8 cellular contexts compared by ENCODE assay signal in genomic region chr16:70064841-70065370, GRCh38. TPM values are rescaled to one million over a fixed set of nuclear protein-coding genes. Genes with fewer than 3 reads are reported as not detected.
A peak's percentile ranks its signal among the peaks of the same experiment; 100 is the strongest.
DNase-seq lines count a peak whose midpoint lies in the region; ATAC-seq and TF ChIP-seq lines count a peak whose summit lies in the region.
"Not testable (repeated sequence)": the region's sequence is repeated elsewhere in the genome, so short reads cannot be mapped to it uniquely, and the experiment has no call there.

No MANE protein-coding gene starts in this region.

- H3K36me3 ChIP-seq in liver (ENCODE audit: control insufficient read depth in 4 of 4, insufficient read depth in 3 of 4, low read depth in 1 of 4, low read length in 3 of 4); skeletal muscle satellite cell (ENCODE audit: insufficient read depth, low read length); tibial nerve: not testable (repeated sequence)

- not testable (repeated sequence) for H3K27ac Mint-ChIP-seq in activated T-helper 2 cell treated with anti-CD3 and anti-CD28 coated beads, Interferon-gamma antibody, Interleukin-2, Interleukin-4, amounts not matched to agents 10 μg/mL and 5 μg/mL and 100 μg/mL, durations not matched to agents 14 hours and 24 hours and 36 hours

- under 1% methylated on average over 22 of the region's 22 CpGs for WGBS in liver
- 2 to 5% methylated on average over 16 to 22 of the region's 22 CpGs for WGBS in tibial nerve, 2 donors

- not testable (repeated sequence) for TF ChIP-seq RAD21 in liver (IDR thresholded peaks at IDR 0.05)

- H3K4me2 ChIP-seq in skeletal muscle satellite cell (ENCODE audit: low read length) = peak overlapping the region; percentile 94

- H3K9ac ChIP-seq in liver (ENCODE audit: low read depth in 1 of 2, low read length in 2 of 2) = peak overlapping the region; percentile 72 to 74
- peak overlapping the region; percentile 86 for H3K9ac ChIP-seq in skeletal muscle satellite cell (ENCODE audit: low read depth, low read length)

- TF ChIP-seq POLR2A in tibial nerve (IDR thresholded peaks at IDR 0.05) = peak in 1 of 2 donors; percentile 36

- DNase-seq in GM12864 (ENCODE audit: low read depth) = not testable (repeated sequence)
- DNase-seq in activated T-helper 2 cell treated with anti-CD3 and anti-CD28 coated beads, Interferon-gamma antibody, Interleukin-2, Interleukin-4, amounts not matched to agents 10 μg/mL and 5 μg/mL and 100 μg/mL, durations not matched to agents 14 hours and 24 hours and 36 hours (ENCODE audit: low spot score) = peak; percentile 40
- DNase-seq in epithelial cell of esophagus (ENCODE audit: low read depth) (peak; percentile 44), tibial nerve (ENCODE audit: low spot score in 2 of 2) (peak; percentile 36 to 63)

- peaks cover 13 to 31% (median 19%) of the 10 kb centered on the region in 4 donors for H3K4me1 ChIP-seq in liver (ENCODE audit: control insufficient read depth in 4 of 4, insufficient read depth in 4 of 4, low read length in 3 of 4)
- not testable (repeated sequence) for H3K4me1 ChIP-seq in skeletal muscle satellite cell (ENCODE audit: control insufficient read depth, insufficient read depth, low read length)
- peaks cover 0 to 31% (median 0%) of the 10 kb centered on the region in 4 donors for H3K4me1 ChIP-seq in tibial nerve

- not testable (repeated sequence) for H3K9me3 Mint-ChIP-seq in activated T-helper 2 cell treated with anti-CD3 and anti-CD28 coated beads, Interferon-gamma antibody, Interleukin-2, Interleukin-4, amounts not matched to agents 10 μg/mL and 5 μg/mL and 100 μg/mL, durations not matched to agents 14 hours and 24 hours and 36 hours

- TF ChIP-seq CTCF in GM12864 (IDR thresholded peaks at IDR 0.05; ENCODE audit: low read depth, low read length, missing control alignments); epithelial cell of esophagus (IDR thresholded peaks at IDR 0.05; ENCODE audit: insufficient read depth, low read depth, low read length, missing control alignments): not testable (repeated sequence)
- peak; percentile 18 for TF ChIP-seq CTCF in liver (IDR thresholded peaks at IDR 0.05; ENCODE audit: low read depth, low read length, missing input control)
- peak in 2 of 5 experiments; percentile 15 to 30 for TF ChIP-seq CTCF in tibial nerve (IDR thresholded peaks at IDR 0.05)

- not testable (repeated sequence) for H3K36me3 Mint-ChIP-seq in activated T-helper 2 cell treated with anti-CD3 and anti-CD28 coated beads, Interferon-gamma antibody, Interleukin-2, Interleukin-4, amounts not matched to agents 10 μg/mL and 5 μg/mL and 100 μg/mL, durations not matched to agents 14 hours and 24 hours and 36 hours (ENCODE audit: low read depth)

- not testable (repeated sequence) for H3K27me3 Mint-ChIP-seq in activated T-helper 2 cell treated with anti-CD3 and anti-CD28 coated beads, Interferon-gamma antibody, Interleukin-2, Interleukin-4, amounts not matched to agents 10 μg/mL and 5 μg/mL and 100 μg/mL, durations not matched to agents 14 hours and 24 hours and 36 hours (ENCODE audit: low read depth)

- peak overlapping the region; percentile 61 for H3K4me3 ChIP-seq in GM12864 (ENCODE audit: low read depth, low read length)
- H3K4me3 ChIP-seq in epithelial cell of esophagus (ENCODE audit: low read length) = peak overlapping the region; percentile 60
- peak overlapping the region; percentile 60 to 77 (median 66) for H3K4me3 ChIP-seq in liver (ENCODE audit: low read depth in 1 of 3, low read length in 3 of 3)
- peak overlapping the region; percentile 84 for H3K4me3 ChIP-seq in skeletal muscle satellite cell (ENCODE audit: low read length)
- peak overlapping the region; percentile 72 to 90 (median 81) for H3K4me3 ChIP-seq in tibial nerve

- peak; percentile 5 for ATAC-seq in HG03460 (IDR thresholded peaks at IDR 0.05; ENCODE audit: unreplicated experiment)
- ATAC-seq in SK-N-SH treated with all-trans-retinoic acid at 6 μM for 48 hours = peak; percentile 15

- H3K4me3 Mint-ChIP-seq in activated T-helper 2 cell treated with anti-CD3 and anti-CD28 coated beads, Interferon-gamma antibody, Interleukin-2, Interleukin-4, amounts not matched to agents 10 μg/mL and 5 μg/mL and 100 μg/mL, durations not matched to agents 14 hours and 24 hours and 36 hours (ENCODE audit: low read depth) = peak overlapping the region; percentile 77

- intact Hi-C loops in activated T-helper 2 cell treated with anti-CD3 and anti-CD28 coated beads, Interferon-gamma antibody, Interleukin-2, Interleukin-4, amounts not matched to agents 10 μg/mL and 5 μg/mL and 100 μg/mL, durations not matched to agents 14 hours and 24 hours and 36 hours (cut with micrococcal nuclease) = not testable (repeated sequence)

- H3K9me3 ChIP-seq in liver (ENCODE audit: control insufficient read depth in 4 of 4, low read length in 3 of 4); skeletal muscle satellite cell (replicated peaks; ENCODE audit: low read length); tibial nerve: not testable (repeated sequence)

- not testable (repeated sequence) for TF ChIP-seq EP300 in tibial nerve (IDR thresholded peaks at IDR 0.05)

- not testable (repeated sequence) for H3K4me1 Mint-ChIP-seq in activated T-helper 2 cell treated with anti-CD3 and anti-CD28 coated beads, Interferon-gamma antibody, Interleukin-2, Interleukin-4, amounts not matched to agents 10 μg/mL and 5 μg/mL and 100 μg/mL, durations not matched to agents 14 hours and 24 hours and 36 hours (ENCODE audit: low read depth)

- H3K27ac ChIP-seq in liver (ENCODE audit: low read depth in 1 of 2, low read length in 2 of 2) (peak overlapping the region; percentile 76 to 79), tibial nerve (peak overlapping the region; percentile 90 to 95 (median 90))

- H3K27me3 ChIP-seq in liver (ENCODE audit: control insufficient read depth in 4 of 4, insufficient read depth in 4 of 4, low read length in 3 of 4); skeletal muscle satellite cell (ENCODE audit: control insufficient read depth, insufficient read depth, low read length); tibial nerve: not testable (repeated sequence)

RNA-seq across cellular contexts. Expression of gene PDPR, which starts 49.2 kb away (rescaled TPM):
- 37.5 and 39.0 TPM in 2 replicates for total RNA-seq in activated T-helper 2 cell treated with anti-CD3 and anti-CD28 coated beads, Interferon-gamma antibody, Interleukin-2, Interleukin-4, amounts not matched to agents 10 μg/mL and 5 μg/mL and 100 μg/mL, durations not matched to agents 14 hours and 24 hours and 36 hours
- total RNA-seq in liver (10 to 100 TPM in 1 of 2 donors, 1 to 10 TPM in 1; 9.6 to 13.5 TPM), tibial nerve (10 to 100 TPM; 23.2 to 38.4 (median 25.8) TPM)
- polyA plus RNA-seq in liver = 1 to 10 TPM; 2.2 to 3.4 TPM
- total RNA-seq in skeletal muscle satellite cell (2012; rRNA removed) = 13.5 and 13.9 TPM in 2 replicates
